In the genomic region with DNA sequence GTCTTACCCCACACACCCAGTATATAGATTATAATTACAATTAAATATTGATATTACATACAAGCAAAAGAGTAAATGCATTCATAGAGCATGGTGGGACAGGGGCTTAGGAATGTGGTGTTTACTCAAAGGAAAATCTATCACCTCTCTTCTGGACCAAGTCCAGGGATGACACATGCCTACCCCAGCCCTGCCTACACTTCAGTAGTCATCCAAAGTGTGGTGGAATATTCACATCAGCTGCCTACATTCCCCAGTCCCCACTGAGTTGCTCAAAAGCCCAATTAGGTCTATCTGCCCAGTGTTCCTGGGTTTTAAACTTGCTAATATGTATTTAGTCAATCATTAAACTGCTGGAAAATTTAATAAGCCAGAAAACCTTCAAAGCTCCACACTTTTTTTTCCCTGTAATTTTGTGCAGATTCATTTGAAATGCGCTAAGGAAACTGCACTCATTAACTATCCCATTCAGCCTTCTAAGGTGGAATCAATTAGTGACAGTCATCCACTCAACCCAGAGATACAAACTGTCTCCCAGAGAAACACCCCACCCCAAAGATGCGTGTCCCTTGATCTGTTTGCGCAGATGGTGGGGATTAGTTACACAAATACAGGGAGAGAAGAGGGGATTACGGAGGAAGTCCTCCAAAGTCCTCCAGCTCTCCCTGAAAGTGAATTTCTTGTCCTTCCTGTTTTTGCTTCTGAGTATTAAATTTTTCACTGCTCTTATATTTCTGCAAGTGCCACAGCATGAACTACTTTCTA, we compare ENCODE assay signal across 1 cellular context.
TF ChIP-seq lines count a peak whose summit lies in the region.

No MANE protein-coding gene starts in this region.

TF ChIP-seq in GM23338, 12 proteins besides CTCF, POLR2A, EP300 and RAD21 (continued from another document):
- TF ChIP-seq, protein P1, sequence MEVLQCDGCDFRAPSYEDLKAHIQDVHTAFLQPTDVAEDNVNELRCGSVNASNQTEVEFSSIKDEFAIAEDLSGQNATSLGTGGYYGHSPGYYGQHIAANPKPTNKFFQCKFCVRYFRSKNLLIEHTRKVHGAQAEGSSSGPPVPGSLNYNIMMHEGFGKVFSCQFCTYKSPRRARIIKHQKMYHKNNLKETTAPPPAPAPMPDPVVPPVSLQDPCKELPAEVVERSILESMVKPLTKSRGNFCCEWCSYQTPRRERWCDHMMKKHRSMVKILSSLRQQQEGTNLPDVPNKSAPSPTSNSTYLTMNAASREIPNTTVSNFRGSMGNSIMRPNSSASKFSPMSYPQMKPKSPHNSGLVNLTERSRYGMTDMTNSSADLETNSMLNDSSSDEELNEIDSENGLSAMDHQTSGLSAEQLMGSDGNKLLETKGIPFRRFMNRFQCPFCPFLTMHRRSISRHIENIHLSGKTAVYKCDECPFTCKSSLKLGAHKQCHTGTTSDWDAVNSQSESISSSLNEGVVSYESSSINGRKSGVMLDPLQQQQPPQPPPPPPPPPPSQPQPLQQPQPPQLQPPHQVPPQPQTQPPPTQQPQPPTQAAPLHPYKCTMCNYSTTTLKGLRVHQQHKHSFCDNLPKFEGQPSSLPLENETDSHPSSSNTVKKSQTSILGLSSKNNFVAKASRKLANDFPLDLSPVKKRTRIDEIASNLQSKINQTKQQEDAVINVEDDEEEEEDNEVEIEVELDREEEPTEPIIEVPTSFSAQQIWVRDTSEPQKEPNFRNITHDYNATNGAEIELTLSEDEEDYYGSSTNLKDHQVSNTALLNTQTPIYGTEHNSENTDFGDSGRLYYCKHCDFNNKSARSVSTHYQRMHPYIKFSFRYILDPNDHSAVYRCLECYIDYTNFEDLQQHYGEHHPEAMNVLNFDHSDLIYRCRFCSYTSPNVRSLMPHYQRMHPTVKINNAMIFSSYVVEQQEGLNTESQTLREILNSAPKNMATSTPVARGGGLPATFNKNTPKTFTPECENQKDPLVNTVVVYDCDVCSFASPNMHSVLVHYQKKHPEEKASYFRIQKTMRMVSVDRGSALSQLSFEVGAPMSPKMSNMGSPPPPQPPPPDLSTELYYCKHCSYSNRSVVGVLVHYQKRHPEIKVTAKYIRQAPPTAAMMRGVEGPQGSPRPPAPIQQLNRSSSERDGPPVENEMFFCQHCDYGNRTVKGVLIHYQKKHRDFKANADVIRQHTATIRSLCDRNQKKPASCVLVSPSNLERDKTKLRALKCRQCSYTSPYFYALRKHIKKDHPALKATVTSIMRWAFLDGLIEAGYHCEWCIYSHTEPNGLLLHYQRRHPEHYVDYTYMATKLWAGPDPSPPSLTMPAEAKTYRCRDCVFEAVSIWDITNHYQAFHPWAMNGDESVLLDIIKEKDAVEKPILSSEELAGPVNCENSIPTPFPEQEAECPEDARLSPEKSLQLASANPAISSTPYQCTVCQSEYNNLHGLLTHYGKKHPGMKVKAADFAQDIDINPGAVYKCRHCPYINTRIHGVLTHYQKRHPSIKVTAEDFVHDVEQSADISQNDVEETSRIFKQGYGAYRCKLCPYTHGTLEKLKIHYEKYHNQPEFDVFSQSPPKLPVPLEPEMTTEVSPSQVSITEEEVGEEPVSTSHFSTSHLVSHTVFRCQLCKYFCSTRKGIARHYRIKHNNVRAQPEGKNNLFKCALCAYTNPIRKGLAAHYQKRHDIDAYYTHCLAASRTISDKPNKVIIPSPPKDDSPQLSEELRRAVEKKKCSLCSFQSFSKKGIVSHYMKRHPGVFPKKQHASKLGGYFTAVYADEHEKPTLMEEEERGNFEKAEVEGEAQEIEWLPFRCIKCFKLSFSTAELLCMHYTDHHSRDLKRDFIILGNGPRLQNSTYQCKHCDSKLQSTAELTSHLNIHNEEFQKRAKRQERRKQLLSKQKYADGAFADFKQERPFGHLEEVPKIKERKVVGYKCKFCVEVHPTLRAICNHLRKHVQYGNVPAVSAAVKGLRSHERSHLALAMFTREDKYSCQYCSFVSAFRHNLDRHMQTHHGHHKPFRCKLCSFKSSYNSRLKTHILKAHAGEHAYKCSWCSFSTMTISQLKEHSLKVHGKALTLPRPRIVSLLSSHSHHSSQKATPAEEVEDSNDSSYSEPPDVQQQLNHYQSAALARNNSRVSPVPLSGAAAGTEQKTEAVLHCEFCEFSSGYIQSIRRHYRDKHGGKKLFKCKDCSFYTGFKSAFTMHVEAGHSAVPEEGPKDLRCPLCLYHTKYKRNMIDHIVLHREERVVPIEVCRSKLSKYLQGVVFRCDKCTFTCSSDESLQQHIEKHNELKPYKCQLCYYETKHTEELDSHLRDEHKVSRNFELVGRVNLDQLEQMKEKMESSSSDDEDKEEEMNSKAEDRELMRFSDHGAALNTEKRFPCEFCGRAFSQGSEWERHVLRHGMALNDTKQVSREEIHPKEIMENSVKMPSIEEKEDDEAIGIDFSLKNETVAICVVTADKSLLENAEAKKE (CRISPR knock-in tag; IDR thresholded peaks at IDR 0.05), result no peak
- TF ChIP-seq JUNB (IDR thresholded peaks at IDR 0.05; ENCODE audit: unreplicated experiment) (no peak), POLR2AphosphoS5 (IDR thresholded peaks at IDR 0.05; ENCODE audit: low read depth) (no peak), ZNF114 (CRISPR knock-in tag; IDR thresholded peaks at IDR 0.05) (no peak), STAT1 (IDR thresholded peaks at IDR 0.05; ENCODE audit: unreplicated experiment) (no peak), NANOG (IDR thresholded peaks at IDR 0.05; ENCODE audit: borderline replicate concordance) (no peak)
- TF ChIP-seq, protein P2, sequence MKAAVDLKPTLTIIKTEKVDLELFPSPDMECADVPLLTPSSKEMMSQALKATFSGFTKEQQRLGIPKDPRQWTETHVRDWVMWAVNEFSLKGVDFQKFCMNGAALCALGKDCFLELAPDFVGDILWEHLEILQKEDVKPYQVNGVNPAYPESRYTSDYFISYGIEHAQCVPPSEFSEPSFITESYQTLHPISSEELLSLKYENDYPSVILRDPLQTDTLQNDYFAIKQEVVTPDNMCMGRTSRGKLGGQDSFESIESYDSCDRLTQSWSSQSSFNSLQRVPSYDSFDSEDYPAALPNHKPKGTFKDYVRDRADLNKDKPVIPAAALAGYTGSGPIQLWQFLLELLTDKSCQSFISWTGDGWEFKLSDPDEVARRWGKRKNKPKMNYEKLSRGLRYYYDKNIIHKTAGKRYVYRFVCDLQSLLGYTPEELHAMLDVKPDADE (IDR thresholded peaks at IDR 0.05), result no peak
- TF ChIP-seq, protein P3, sequence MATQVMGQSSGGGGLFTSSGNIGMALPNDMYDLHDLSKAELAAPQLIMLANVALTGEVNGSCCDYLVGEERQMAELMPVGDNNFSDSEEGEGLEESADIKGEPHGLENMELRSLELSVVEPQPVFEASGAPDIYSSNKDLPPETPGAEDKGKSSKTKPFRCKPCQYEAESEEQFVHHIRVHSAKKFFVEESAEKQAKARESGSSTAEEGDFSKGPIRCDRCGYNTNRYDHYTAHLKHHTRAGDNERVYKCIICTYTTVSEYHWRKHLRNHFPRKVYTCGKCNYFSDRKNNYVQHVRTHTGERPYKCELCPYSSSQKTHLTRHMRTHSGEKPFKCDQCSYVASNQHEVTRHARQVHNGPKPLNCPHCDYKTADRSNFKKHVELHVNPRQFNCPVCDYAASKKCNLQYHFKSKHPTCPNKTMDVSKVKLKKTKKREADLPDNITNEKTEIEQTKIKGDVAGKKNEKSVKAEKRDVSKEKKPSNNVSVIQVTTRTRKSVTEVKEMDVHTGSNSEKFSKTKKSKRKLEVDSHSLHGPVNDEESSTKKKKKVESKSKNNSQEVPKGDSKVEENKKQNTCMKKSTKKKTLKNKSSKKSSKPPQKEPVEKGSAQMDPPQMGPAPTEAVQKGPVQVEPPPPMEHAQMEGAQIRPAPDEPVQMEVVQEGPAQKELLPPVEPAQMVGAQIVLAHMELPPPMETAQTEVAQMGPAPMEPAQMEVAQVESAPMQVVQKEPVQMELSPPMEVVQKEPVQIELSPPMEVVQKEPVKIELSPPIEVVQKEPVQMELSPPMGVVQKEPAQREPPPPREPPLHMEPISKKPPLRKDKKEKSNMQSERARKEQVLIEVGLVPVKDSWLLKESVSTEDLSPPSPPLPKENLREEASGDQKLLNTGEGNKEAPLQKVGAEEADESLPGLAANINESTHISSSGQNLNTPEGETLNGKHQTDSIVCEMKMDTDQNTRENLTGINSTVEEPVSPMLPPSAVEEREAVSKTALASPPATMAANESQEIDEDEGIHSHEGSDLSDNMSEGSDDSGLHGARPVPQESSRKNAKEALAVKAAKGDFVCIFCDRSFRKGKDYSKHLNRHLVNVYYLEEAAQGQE (IDR thresholded peaks at IDR 0.05; ENCODE audit: unreplicated experiment), result no peak
